2 cellular contexts compared by ENCODE assay signal in genomic region chr16:30041841-30042240, GRCh38.
TF ChIP-seq lines count a peak whose summit lies in the region.

No MANE protein-coding gene starts in this region.

TF ChIP-seq in HEK293T, 16 proteins besides CTCF, POLR2A, EP300 and RAD21:
- peak; percentile 60; the same call in 1 of the 2 replicates for TF ChIP-seq ZNF384 (IDR thresholded peaks at IDR 0.05)
- no peak for TF ChIP-seq FOXK2 (IDR thresholded peaks at IDR 0.05)
TF ChIP-seq in HEK293T: peak in this region for 1.

TF ChIP-seq in GM12878, 131 proteins besides CTCF, POLR2A, EP300 and RAD21:
- no peak for TF ChIP-seq MEF2B (IDR thresholded peaks at IDR 0.05; ENCODE audit: partially characterized antibody, poor library complexity, severe bottlenecking)
- TF ChIP-seq BMI1 (IDR thresholded peaks at IDR 0.05; ENCODE audit: borderline replicate concordance), result no peak
- TF ChIP-seq, protein P1, sequence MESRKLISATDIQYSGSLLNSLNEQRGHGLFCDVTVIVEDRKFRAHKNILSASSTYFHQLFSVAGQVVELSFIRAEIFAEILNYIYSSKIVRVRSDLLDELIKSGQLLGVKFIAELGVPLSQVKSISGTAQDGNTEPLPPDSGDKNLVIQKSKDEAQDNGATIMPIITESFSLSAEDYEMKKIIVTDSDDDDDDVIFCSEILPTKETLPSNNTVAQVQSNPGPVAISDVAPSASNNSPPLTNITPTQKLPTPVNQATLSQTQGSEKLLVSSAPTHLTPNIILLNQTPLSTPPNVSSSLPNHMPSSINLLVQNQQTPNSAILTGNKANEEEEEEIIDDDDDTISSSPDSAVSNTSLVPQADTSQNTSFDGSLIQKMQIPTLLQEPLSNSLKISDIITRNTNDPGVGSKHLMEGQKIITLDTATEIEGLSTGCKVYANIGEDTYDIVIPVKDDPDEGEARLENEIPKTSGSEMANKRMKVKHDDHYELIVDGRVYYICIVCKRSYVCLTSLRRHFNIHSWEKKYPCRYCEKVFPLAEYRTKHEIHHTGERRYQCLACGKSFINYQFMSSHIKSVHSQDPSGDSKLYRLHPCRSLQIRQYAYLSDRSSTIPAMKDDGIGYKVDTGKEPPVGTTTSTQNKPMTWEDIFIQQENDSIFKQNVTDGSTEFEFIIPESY (IDR thresholded peaks at IDR 0.05), result peak; percentile 94
- TF ChIP-seq, protein P2, sequence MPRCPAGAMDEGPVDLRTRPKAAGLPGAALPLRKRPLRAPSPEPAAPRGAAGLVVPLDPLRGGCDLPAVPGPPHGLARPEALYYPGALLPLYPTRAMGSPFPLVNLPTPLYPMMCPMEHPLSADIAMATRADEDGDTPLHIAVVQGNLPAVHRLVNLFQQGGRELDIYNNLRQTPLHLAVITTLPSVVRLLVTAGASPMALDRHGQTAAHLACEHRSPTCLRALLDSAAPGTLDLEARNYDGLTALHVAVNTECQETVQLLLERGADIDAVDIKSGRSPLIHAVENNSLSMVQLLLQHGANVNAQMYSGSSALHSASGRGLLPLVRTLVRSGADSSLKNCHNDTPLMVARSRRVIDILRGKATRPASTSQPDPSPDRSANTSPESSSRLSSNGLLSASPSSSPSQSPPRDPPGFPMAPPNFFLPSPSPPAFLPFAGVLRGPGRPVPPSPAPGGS (IDR thresholded peaks at IDR 0.05; ENCODE audit: borderline replicate concordance, insufficient read depth, low read depth, low read length, poor library complexity, severe bottlenecking), result no peak
- TF ChIP-seq ZNF24 (IDR thresholded peaks at IDR 0.05), result no peak
- no peak for TF ChIP-seq CUX1 (IDR thresholded peaks at IDR 0.05; ENCODE audit: insufficient replicate concordance, low read depth, low read length)
